In genomic region chr2:226890286-226890685, GRCh38 we compare ENCODE assay signal across 27 cellular contexts.
"Had no signal": no experiment of that assay in that cellular context is flagged by ENCODE, and none has a peak within 500 bp of the region (broad histone marks: within the 10 kb centered on the region; RNA-seq: fewer than 3 reads in every experiment).

No MANE protein-coding gene starts in this region.

- H3K4me1 ChIP-seq: testis, thyroid gland, transverse colon, upper lobe of left lung, uterus had no signal

- H3K9me3 ChIP-seq: stomach, suprapubic skin, testis, thoracic aorta, thyroid gland, tibial artery, tibial nerve, transverse colon, upper lobe of left lung, upper lobe of right lung, uterus, vagina had no signal

- DNase-seq: stimulated activated CD4-positive, alpha-beta T cell treated with anti-CD3 and anti-CD28 coated beads, Interleukin-2, amount 100 ng/mL, for 48 hours; stimulated activated CD4-positive, alpha-beta T cell treated with anti-CD3 and anti-CD28 coated beads, Interleukin-4, amount 100 ng/mL, for 1 hour; stimulated activated CD4-positive, alpha-beta T cell treated with anti-CD3 and anti-CD28 coated beads, Interleukin-4, amount 100 ng/mL, for 24 hours; stimulated activated CD4-positive, alpha-beta T cell treated with anti-CD3 and anti-CD28 coated beads, Interleukin-4, amount 100 ng/mL, for 4 hours; stimulated activated CD8-positive, alpha-beta memory T cell treated with anti-CD3 and anti-CD28 coated beads, Interleukin-4, amount 100 ng/mL, for 48 hours; stimulated activated naive B cell treated with anti-CD40 and anti-IgM and Interleukin-4, amounts not matched to agents 10 μg/mL and 1 μg/mL and 100 μg/mL, for 72 hours; stimulated activated naive CD4-positive, alpha-beta T cell; stimulated activated naive CD4-positive, alpha-beta T cell treated with Interleukin-2 at 50 U/mL for 16 hours; stimulated activated naive CD8-positive, alpha-beta T cell treated with anti-CD3 and anti-CD28 coated beads, Interleukin-15, amount 100 ng/mL, for 72 hours; stimulated activated naive CD8-positive, alpha-beta T cell treated with anti-CD3 and anti-CD28 coated beads, Interleukin-15, Interleukin-2, amounts not matched to agents 100 U/mL and 50 U/mL, for 24 hours; stomach; substantia nigra; testis; thyroid gland; tibial artery; transverse colon; upper lobe of left lung; upper lobe of right lung; uterus had no signal

- H3K9me3 Mint-ChIP-seq: stimulated activated effector memory CD8-positive, alpha-beta T cell treated with anti-CD3 and anti-CD28 coated beads, Interleukin-12 subunit alpha, Interleukin-12 subunit beta, amount 100 ng/mL, for 72 hours; stimulated activated memory B cell treated with anti-CD40 and anti-IgM and Interleukin-4, amounts not matched to agents 10 μg/mL and 1 μg/mL and 100 μg/mL, for 72 hours; stimulated activated naive B cell treated with anti-CD40 and anti-IgM and Interleukin-4, amounts not matched to agents 10 μg/mL and 1 μg/mL and 100 μg/mL, for 72 hours; stimulated activated naive CD8-positive, alpha-beta T cell treated with anti-CD3 and anti-CD28 coated beads, Interleukin-15, amount 100 ng/mL, for 72 hours; stimulated activated naive CD8-positive, alpha-beta T cell treated with anti-CD3 and anti-CD28 coated beads, Interleukin-15, Interleukin-2, amounts not matched to agents 100 ng/mL and 50 ng/mL, for 24 hours; type B pancreatic cell had no signal

- H3K27me3 ChIP-seq: stomach, suprapubic skin, testis, thyroid gland, tibial artery, tibial nerve, transverse colon, upper lobe of left lung, upper lobe of right lung, uterus, vagina had no signal

- H3K27me3 Mint-ChIP-seq: stimulated activated memory B cell treated with anti-CD40 and anti-IgM and Interleukin-4, amounts not matched to agents 10 μg/mL and 1 μg/mL and 100 μg/mL, for 72 hours; stimulated activated naive B cell treated with anti-CD40 and anti-IgM and Interleukin-4, amounts not matched to agents 10 μg/mL and 1 μg/mL and 100 μg/mL, for 72 hours; stimulated activated naive CD8-positive, alpha-beta T cell treated with anti-CD3 and anti-CD28 coated beads, Interleukin-15, amount 100 ng/mL, for 72 hours; stimulated activated naive CD8-positive, alpha-beta T cell treated with anti-CD3 and anti-CD28 coated beads, Interleukin-15, Interleukin-2, amounts not matched to agents 100 ng/mL and 50 ng/mL, for 24 hours; type B pancreatic cell had no signal

- H3K36me3 ChIP-seq: stomach, suprapubic skin, thoracic aorta, thyroid gland, tibial nerve, transverse colon, upper lobe of left lung, upper lobe of right lung, uterus, vagina had no signal

- H3K36me3 Mint-ChIP-seq: stimulated activated effector memory CD8-positive, alpha-beta T cell treated with anti-CD3 and anti-CD28 coated beads, Interleukin-12 subunit alpha, Interleukin-12 subunit beta, amount 100 ng/mL, for 72 hours; type B pancreatic cell had no signal

- ATAC-seq: stimulated activated effector memory CD8-positive, alpha-beta T cell treated with anti-CD3 and anti-CD28 coated beads, Interleukin-12 subunit alpha, Interleukin-12 subunit beta, amount 100 ng/mL, for 72 hours; stimulated activated memory B cell treated with anti-CD40 and anti-IgM and Interleukin-4, amounts not matched to agents 10 μg/mL and 1 μg/mL and 100 μg/mL, for 72 hours; stimulated activated naive B cell treated with anti-CD40 and anti-IgM and Interleukin-4, amounts not matched to agents 10 μg/mL and 1 μg/mL and 100 μg/mL, for 72 hours; stimulated activated naive CD8-positive, alpha-beta T cell treated with anti-CD3 and anti-CD28 coated beads, Interleukin-15, amount 100 ng/mL, for 72 hours; stimulated activated naive CD8-positive, alpha-beta T cell treated with anti-CD3 and anti-CD28 coated beads, Interleukin-15, Interleukin-2, amounts not matched to agents 100 U/mL and 50 U/mL, for 24 hours; upper lobe of right lung had no signal

- H3K27ac Mint-ChIP-seq: stimulated activated effector memory CD8-positive, alpha-beta T cell treated with anti-CD3 and anti-CD28 coated beads, Interleukin-12 subunit alpha, Interleukin-12 subunit beta, amount 100 ng/mL, for 72 hours; stimulated activated memory B cell treated with anti-CD40 and anti-IgM and Interleukin-4, amounts not matched to agents 10 μg/mL and 1 μg/mL and 100 μg/mL, for 72 hours; stimulated activated naive B cell treated with anti-CD40 and anti-IgM and Interleukin-4, amounts not matched to agents 10 μg/mL and 1 μg/mL and 100 μg/mL, for 72 hours; stimulated activated naive CD8-positive, alpha-beta T cell treated with anti-CD3 and anti-CD28 coated beads, Interleukin-15, amount 100 ng/mL, for 72 hours; stimulated activated naive CD8-positive, alpha-beta T cell treated with anti-CD3 and anti-CD28 coated beads, Interleukin-15, Interleukin-2, amounts not matched to agents 100 ng/mL and 50 ng/mL, for 24 hours; type B pancreatic cell had no signal

- H3K4me1 Mint-ChIP-seq: stimulated activated effector memory CD8-positive, alpha-beta T cell treated with anti-CD3 and anti-CD28 coated beads, Interleukin-12 subunit alpha, Interleukin-12 subunit beta, amount 100 ng/mL, for 72 hours; stimulated activated memory B cell treated with anti-CD40 and anti-IgM and Interleukin-4, amounts not matched to agents 10 μg/mL and 1 μg/mL and 100 μg/mL, for 72 hours; stimulated activated naive CD8-positive, alpha-beta T cell treated with anti-CD3 and anti-CD28 coated beads, Interleukin-15, amount 100 ng/mL, for 72 hours had no signal

- H3K4me3 Mint-ChIP-seq: stimulated activated effector memory CD8-positive, alpha-beta T cell treated with anti-CD3 and anti-CD28 coated beads, Interleukin-12 subunit alpha, Interleukin-12 subunit beta, amount 100 ng/mL, for 72 hours; stimulated activated memory B cell treated with anti-CD40 and anti-IgM and Interleukin-4, amounts not matched to agents 10 μg/mL and 1 μg/mL and 100 μg/mL, for 72 hours; stimulated activated naive B cell treated with anti-CD40 and anti-IgM and Interleukin-4, amounts not matched to agents 10 μg/mL and 1 μg/mL and 100 μg/mL, for 72 hours; stimulated activated naive CD8-positive, alpha-beta T cell treated with anti-CD3 and anti-CD28 coated beads, Interleukin-15, amount 100 ng/mL, for 72 hours; stimulated activated naive CD8-positive, alpha-beta T cell treated with anti-CD3 and anti-CD28 coated beads, Interleukin-15, Interleukin-2, amounts not matched to agents 100 ng/mL and 50 ng/mL, for 24 hours; type B pancreatic cell had no signal

- H3K4me3 ChIP-seq: stomach, suprapubic skin, testis, thoracic aorta, thyroid gland, tibial artery, tibial nerve, transverse colon, upper lobe of left lung, upper lobe of right lung, uterus, vagina had no signal

- H3K27ac ChIP-seq: stomach, suprapubic skin, testis, thoracic aorta, thyroid gland, tibial artery, tibial nerve, transverse colon, upper lobe of left lung, upper lobe of right lung, uterus, vagina had no signal
